Comparison of ENCODE assay signal across 21 cellular contexts in the genomic region with DNA sequence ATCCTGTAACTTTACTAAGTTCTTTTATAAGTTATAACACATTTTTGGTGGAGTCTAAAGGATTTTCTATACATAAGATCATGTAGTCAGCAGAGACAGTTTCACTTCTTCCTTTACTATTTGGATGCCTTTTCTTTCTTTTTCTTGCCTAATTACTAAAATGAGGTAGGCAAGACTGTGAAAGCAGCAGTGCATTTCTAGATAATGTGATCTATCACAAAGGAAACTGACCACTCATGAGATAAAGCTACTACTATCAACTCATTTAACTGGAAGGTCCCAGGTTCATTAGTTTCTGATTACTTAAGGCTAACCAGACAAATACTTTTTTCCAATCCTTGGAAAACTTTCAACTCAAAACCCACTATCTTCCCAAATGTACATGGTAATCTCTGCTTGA.
DNase-seq lines count a peak whose midpoint lies in the region; ATAC-seq and TF ChIP-seq lines count a peak whose summit lies in the region.
"Had no signal": no experiment of that assay in that cellular context is flagged by ENCODE, and none has a peak within 500 bp of the region (broad histone marks: within the 10 kb centered on the region; RNA-seq: fewer than 3 reads in every experiment).

No MANE protein-coding gene starts in this region.

- H3K4me1 ChIP-seq in upper lobe of left lung, result peaks cover 0 to 3% (median 1%) of the 10 kb centered on the region in 4 donors
- H3K4me1 ChIP-seq: breast epithelium had no signal

- DNase-seq in RPMI8226 (peak; percentile 31), upper lobe of left lung (no peak), iPS-NIHi7 (ENCODE audit: extremely low spot score) (no peak)
- no peak for DNase-seq in activated naive CD4-positive, alpha-beta T cell treated with anti-CD3 and anti-CD28 coated beads for 36 hours
- DNase-seq: activated naive CD8-positive, alpha-beta T cell treated with anti-CD3 and anti-CD28 coated beads, Interleukin-2, amount 10 ng/mL, durations not matched to agents 7 days and 5 days; activated T-cell treated with anti-CD3 and anti-CD28 coated beads, Interleukin-2, amount 50 U/mL, for 4 hours; dorsolateral prefrontal cortex; HFFc6; mammary epithelial cell; NCI-H1930; NCI-H446 treated with DMSO at 0.1 percent for 48 hours; small intestine; stimulated activated CD4-positive, alpha-beta T cell treated with anti-CD3 and anti-CD28 coated beads, Interleukin-4, amount 100 ng/mL, for 4 hours had no signal

- H3K27me3 ChIP-seq in upper lobe of left lung, result no peaks in the 10 kb centered on the region
- H3K27me3 ChIP-seq: breast epithelium, dorsolateral prefrontal cortex had no signal

- H3K9me3 Mint-ChIP-seq in activated naive CD4-positive, alpha-beta T cell treated with anti-CD3 and anti-CD28 coated beads for 36 hours, result no peaks in the 10 kb centered on the region
- H3K9me3 Mint-ChIP-seq: activated T-cell treated with anti-CD3 and anti-CD28 coated beads, Interleukin-2, amount 50 U/mL, for 4 hours; HFFc6; natural killer cell treated with Interleukin-12 subunit alpha and Interleukin-12 subunit beta and Interleukin-15 and Interleukin-18, amount 100 ng/mL, for 72 hours had no signal

- peaks cover 17% of the 10 kb centered on the region for H3K27me3 Mint-ChIP-seq in activated naive CD4-positive, alpha-beta T cell treated with anti-CD3 and anti-CD28 coated beads for 36 hours (ENCODE audit: low read depth)

- no peak overlapping the region for H3K27ac Mint-ChIP-seq in activated naive CD4-positive, alpha-beta T cell treated with anti-CD3 and anti-CD28 coated beads for 36 hours
- H3K27ac Mint-ChIP-seq: activated naive CD8-positive, alpha-beta T cell treated with anti-CD3 and anti-CD28 coated beads, Interleukin-2, amount 10 ng/mL, durations not matched to agents 7 days and 5 days; B cell; HFFc6; natural killer cell treated with Interleukin-12 subunit alpha and Interleukin-12 subunit beta and Interleukin-15 and Interleukin-18, amount 100 ng/mL, for 72 hours had no signal

- no peak overlapping the region for H3K4me3 Mint-ChIP-seq in activated naive CD4-positive, alpha-beta T cell treated with anti-CD3 and anti-CD28 coated beads for 36 hours
- H3K4me3 Mint-ChIP-seq: activated naive CD8-positive, alpha-beta T cell treated with anti-CD3 and anti-CD28 coated beads, Interleukin-2, amount 10 ng/mL, durations not matched to agents 7 days and 5 days; activated T-cell treated with anti-CD3 and anti-CD28 coated beads, Interleukin-2, amount 50 U/mL, for 4 hours; B cell; HFFc6; natural killer cell treated with Interleukin-12 subunit alpha and Interleukin-12 subunit beta and Interleukin-15 and Interleukin-18, amount 100 ng/mL, for 72 hours had no signal

- CTCF ChIA-PET in activated naive CD4-positive, alpha-beta T cell treated with anti-CD3 and anti-CD28 coated beads for 36 hours (lab: Charles Lee), result no interaction called here

- H3K9me3 ChIP-seq in upper lobe of left lung, result no peaks in the 10 kb centered on the region
- H3K9me3 ChIP-seq: breast epithelium had no signal

- no peak for TF ChIP-seq CTCF in upper lobe of left lung (IDR thresholded peaks at IDR 0.05)

- intact Hi-C loops in activated naive CD4-positive, alpha-beta T cell treated with anti-CD3 and anti-CD28 coated beads for 36 hours (cut with micrococcal nuclease), result no loop called here

- peak; percentile 39 for ATAC-seq in GM18511 (IDR thresholded peaks at IDR 0.05; ENCODE audit: unreplicated experiment)
- peak; percentile 31 for ATAC-seq in GM21447 (IDR thresholded peaks at IDR 0.05; ENCODE audit: unreplicated experiment)
- ATAC-seq in HG03175 (IDR thresholded peaks at IDR 0.05; ENCODE audit: unreplicated experiment), result peak; percentile 36
- ATAC-seq in upper lobe of left lung (ENCODE audit: low FRiP score in 2 of 2), result no peak
- ATAC-seq: activated T-cell treated with anti-CD3 and anti-CD28 coated beads, Interleukin-2, amount 50 U/mL, for 4 hours; esophagus mucosa; natural killer cell treated with Interleukin-12 subunit alpha and Interleukin-12 subunit beta and Interleukin-15 and Interleukin-18, amount 100 ng/mL, for 72 hours had no signal

- H3K4me1 Mint-ChIP-seq in activated naive CD4-positive, alpha-beta T cell treated with anti-CD3 and anti-CD28 coated beads for 36 hours (ENCODE audit: low read depth), result peaks cover 2% of the 10 kb centered on the region
- H3K4me1 Mint-ChIP-seq: activated naive CD8-positive, alpha-beta T cell treated with anti-CD3 and anti-CD28 coated beads, Interleukin-2, amount 10 ng/mL, durations not matched to agents 7 days and 5 days had no signal

- H3K27ac ChIP-seq in upper lobe of left lung, result no peak overlapping the region
- H3K27ac ChIP-seq: breast epithelium, dorsolateral prefrontal cortex, SK-N-MC had no signal

- H3K36me3 Mint-ChIP-seq in activated naive CD4-positive, alpha-beta T cell treated with anti-CD3 and anti-CD28 coated beads for 36 hours (ENCODE audit: low read depth), result no peaks in the 10 kb centered on the region
- H3K36me3 Mint-ChIP-seq: activated naive CD8-positive, alpha-beta T cell treated with anti-CD3 and anti-CD28 coated beads, Interleukin-2, amount 10 ng/mL, durations not matched to agents 7 days and 5 days; natural killer cell treated with Interleukin-12 subunit alpha and Interleukin-12 subunit beta and Interleukin-15 and Interleukin-18, amount 100 ng/mL, for 72 hours had no signal

- no peak overlapping the region for H3K4me3 ChIP-seq in upper lobe of left lung
- H3K4me3 ChIP-seq: breast epithelium, dorsolateral prefrontal cortex, SK-N-MC had no signal

- H3K36me3 ChIP-seq in upper lobe of left lung, result no peaks in the 10 kb centered on the region
- H3K36me3 ChIP-seq: breast epithelium had no signal

- TF ChIP-seq EP300 in upper lobe of left lung (IDR thresholded peaks at IDR 0.05), result no peak

- no peak for TF ChIP-seq POLR2A in upper lobe of left lung (IDR thresholded peaks at IDR 0.05)

Comparison
In these comparisons a context has a peak if more than half of its experiments do, and no peak if none do; other contexts are left out.
1. ATAC-seq: peak in GM18511 (single experiment), GM21447 (single experiment) and HG03175 (single experiment); none in upper lobe of left lung (0 of 2).